Comparison of ENCODE assay signal across 11 cellular contexts in genomic region chr6:37630281-37630799, GRCh38.
DNase-seq lines count a peak whose midpoint lies in the region; ATAC-seq and TF ChIP-seq lines count a peak whose summit lies in the region.
"Had no signal": no experiment of that assay in that cellular context is flagged by ENCODE, and none has a peak within 500 bp of the region (broad histone marks: within the 10 kb centered on the region; RNA-seq: fewer than 3 reads in every experiment).

No MANE protein-coding gene starts in this region.

- H3K27ac Mint-ChIP-seq in natural killer cell: no peak overlapping the region
- no peak overlapping the region for H3K27ac Mint-ChIP-seq in natural killer cell treated with Interleukin-12 subunit alpha and Interleukin-12 subunit beta and Interleukin-15 and Interleukin-18, amount 100 ng/mL, for 72 hours

- no peaks in the 10 kb centered on the region for H3K36me3 Mint-ChIP-seq in natural killer cell
- no peaks in the 10 kb centered on the region for H3K36me3 Mint-ChIP-seq in natural killer cell treated with Interleukin-12 subunit alpha and Interleukin-12 subunit beta and Interleukin-15 and Interleukin-18, amount 100 ng/mL, for 72 hours

- TF ChIP-seq CTCF in natural killer cell (IDR thresholded peaks at IDR 0.05): no peak

- intact Hi-C loops in natural killer cell (cut with micrococcal nuclease): no loop called here

- peaks cover 9 to 16% of the 10 kb centered on the region in 2 donors for H3K27me3 Mint-ChIP-seq in natural killer cell (ENCODE audit: low read depth in 2 of 2)
- peaks cover 5 to 6% of the 10 kb centered on the region in 2 donors for H3K27me3 Mint-ChIP-seq in natural killer cell treated with Interleukin-12 subunit alpha and Interleukin-12 subunit beta and Interleukin-15 and Interleukin-18, amount 100 ng/mL, for 72 hours

- H3K4me1 Mint-ChIP-seq in natural killer cell: peaks cover 4 to 5% of the 10 kb centered on the region in 2 donors
- H3K4me1 Mint-ChIP-seq in natural killer cell treated with Interleukin-12 subunit alpha and Interleukin-12 subunit beta and Interleukin-15 and Interleukin-18, amount 100 ng/mL, for 72 hours (ENCODE audit: low read depth in 2 of 2): peaks cover 4% of the 10 kb centered on the region in 2 donors

- no peaks in the 10 kb centered on the region for H3K9me3 Mint-ChIP-seq in natural killer cell
- H3K9me3 Mint-ChIP-seq in natural killer cell treated with Interleukin-12 subunit alpha and Interleukin-12 subunit beta and Interleukin-15 and Interleukin-18, amount 100 ng/mL, for 72 hours: no peaks in the 10 kb centered on the region

- no peak overlapping the region for H3K4me3 Mint-ChIP-seq in natural killer cell
- no peak overlapping the region for H3K4me3 Mint-ChIP-seq in natural killer cell treated with Interleukin-12 subunit alpha and Interleukin-12 subunit beta and Interleukin-15 and Interleukin-18, amount 100 ng/mL, for 72 hours

- DNase-seq in natural killer cell: no peak
- DNase-seq in natural killer cell treated with Interleukin-12 subunit alpha and Interleukin-12 subunit beta and Interleukin-15 and Interleukin-18, amount 100 ng/mL, for 72 hours (ENCODE audit: low spot score): no peak
- DNase-seq in T1000 (lab: John Stamatoyannopoulos, UW): peak; percentile 89
- DNase-seq in glomerular endothelial cell (ENCODE audit: extremely low read depth, low read depth, low spot score): peak; percentile 93
- DNase-seq in DMS79 (lab: John Stamatoyannopoulos, UW): no peak
- no peak for DNase-seq in OCI-M2 (lab: John Stamatoyannopoulos, UW; ENCODE audit: unreplicated experiment)
- DNase-seq: BE2C; stimulated activated CD8-positive, alpha-beta memory T cell treated with anti-CD3 and anti-CD28 coated beads, Interleukin-4, amount 100 ng/mL, for 48 hours; T-helper 9 cell had no signal

- ATAC-seq in natural killer cell: peak in 2 of 3 donors; percentile 24 to 26
- ATAC-seq in natural killer cell treated with Interleukin-12 subunit alpha and Interleukin-12 subunit beta and Interleukin-15 and Interleukin-18, amount 100 ng/mL, for 72 hours: no peak
- no peak for ATAC-seq in HG03175 (IDR thresholded peaks at IDR 0.05; ENCODE audit: unreplicated experiment)
- ATAC-seq in HG03045 (IDR thresholded peaks at IDR 0.05; ENCODE audit: unreplicated experiment): no peak

Comparison
In these comparisons a context has a peak if more than half of its experiments do, and no peak if none do; other contexts are left out.
1. ATAC-seq: peak in natural killer cell (2 of 3); none in natural killer cell treated with Interleukin-12 subunit alpha and Interleukin-12 subunit beta and Interleukin-15 and Interleukin-18, amount 100 ng/mL, for 72 hours (0 of 2), HG03175 (single experiment) and HG03045 (single experiment).
2. DNase-seq: peak in T1000 (single experiment) and glomerular endothelial cell (single experiment); none in natural killer cell (single experiment), natural killer cell treated with Interleukin-12 subunit alpha and Interleukin-12 subunit beta and Interleukin-15 and Interleukin-18, amount 100 ng/mL, for 72 hours (single experiment), DMS79 (single experiment) and OCI-M2 (single experiment).